ENCODE assay signal across 1 cellular context in genomic region chr1:228149341-228150020, GRCh38.
TF ChIP-seq lines count a peak whose summit lies in the region.

GJC2 (plus strand) TSS chr1:228149930; CDS start chr1:228157759, 7,829 bp downstream.

TF ChIP-seq in H1, 55 proteins besides CTCF, POLR2A, EP300 and RAD21 (continued from another document):
- no peak for TF ChIP-seq KDM4A (IDR thresholded peaks at IDR 0.05; ENCODE audit: low read depth, low read length, severe bottlenecking)
- no peak for TF ChIP-seq SRF (IDR thresholded peaks at IDR 0.05; ENCODE audit: low read depth, low read length)
- no peak for TF ChIP-seq GTF2F1 (IDR thresholded peaks at IDR 0.05; ENCODE audit: borderline replicate concordance, low read depth, low read length)
- TF ChIP-seq NRF1 (IDR thresholded peaks at IDR 0.05; ENCODE audit: low read depth, low read length) = no peak
- no peak for TF ChIP-seq BCL11A (IDR thresholded peaks at IDR 0.05; ENCODE audit: low read depth in 2 of 2, low read length in 2 of 2)
- TF ChIP-seq SP4 (IDR thresholded peaks at IDR 0.05; ENCODE audit: low read length) = no peak
- TF ChIP-seq CBX5 (IDR thresholded peaks at IDR 0.05; ENCODE audit: low read depth, low read length) = no peak
- TF ChIP-seq SUZ12 (IDR thresholded peaks at IDR 0.05; ENCODE audit: low read length) = no peak
TF ChIP-seq in H1: peak in this region for 0.
